13 cellular contexts compared by ENCODE assay signal in genomic region chr17:79950306-79950705, GRCh38.
DNase-seq lines count a peak whose midpoint lies in the region; ATAC-seq, FAIRE-seq and TF ChIP-seq lines count a peak whose summit lies in the region.
"Had no signal": no experiment of that assay in that cellular context is flagged by ENCODE, and none has a peak within 500 bp of the region (broad histone marks: within the 10 kb centered on the region; RNA-seq: fewer than 3 reads in every experiment).

No MANE protein-coding gene starts in this region.

- H3K4me1 ChIP-seq in mesodermal cell (ENCODE audit: control insufficient read depth, insufficient read depth, low read length, poor library complexity, severe bottlenecking) (peaks cover 36% of the 10 kb centered on the region), upper lobe of left lung (peaks cover 18 to 22% (median 20%) of the 10 kb centered on the region in 4 donors)

- H3K36me3 ChIP-seq in mesodermal cell (ENCODE audit: control insufficient read depth, insufficient read depth, low read length) (peaks cover 35% of the 10 kb centered on the region), upper lobe of left lung (peaks cover 0 to 26% (median 21%) of the 10 kb centered on the region in 4 donors)

- peak; percentile 66 for DNase-seq in Right ventricle myocardium inferior (ENCODE audit: missing footprints)
- DNase-seq in Right ventricle myocardium superior = no peak
- peak in 6 of 10 donors; percentile 16 to 48 (median 34) for DNase-seq in dorsolateral prefrontal cortex
- DNase-seq in upper lobe of left lung = peak; percentile 16 to 83
- DNase-seq in urothelium cell line (ENCODE audit: low spot score) = no peak
- no peak for DNase-seq in KG1 (lab: John Stamatoyannopoulos, UW)
- no peak for DNase-seq in amniotic stem cell (lab: John Stamatoyannopoulos, UW)
- DNase-seq: activated CD8-positive, alpha-beta memory T cell treated with anti-CD3 and anti-CD28 coated beads, Interleukin-2, amount 50 U/mL, for 48 hours; NCI-H446; RPMI8226 had no signal

- TF ChIP-seq POLR2A in upper lobe of left lung (IDR thresholded peaks at IDR 0.05) = no peak

- intact Hi-C loops in Right ventricle myocardium inferior (cut with DNase I) = no loop called here
- intact Hi-C loops in Right ventricle myocardium superior (cut with DNase I) = no loop called here
- intact Hi-C loops in dorsolateral prefrontal cortex (cut with DNase I) = loop anchor here in 1 of 2 donors (2.0 kb wide), 1 partner anchor 32 kb away; no protein-coding TSS in a partner anchor

- peak overlapping the region in 54 of 59 donors; percentile 5 to 65 (median 40) for H3K4me3 ChIP-seq in dorsolateral prefrontal cortex
- H3K4me3 ChIP-seq in mesodermal cell (ENCODE audit: extremely low read depth, insufficient read depth, low read length, poor library complexity, severe bottlenecking) = no peak overlapping the region
- no peak overlapping the region for H3K4me3 ChIP-seq in upper lobe of left lung
- H3K4me3 ChIP-seq: mucosa of descending colon had no signal

- H3K27ac ChIP-seq in dorsolateral prefrontal cortex = peak overlapping the region in 57 of 59 donors; percentile 19 to 95 (median 86)
- H3K27ac ChIP-seq in mesodermal cell (ENCODE audit: low read depth, low read length, severe bottlenecking) = peak overlapping the region; percentile 92
- H3K27ac ChIP-seq in upper lobe of left lung = no peak overlapping the region

- H3K27me3 ChIP-seq in dorsolateral prefrontal cortex (no peaks in the 10 kb centered on the region), upper lobe of left lung (no peaks in the 10 kb centered on the region)

- no peak for ATAC-seq in Right ventricle myocardium inferior
- ATAC-seq in Right ventricle myocardium superior (ENCODE audit: poor library complexity) = no peak
- ATAC-seq in upper lobe of left lung (ENCODE audit: low FRiP score in 2 of 2) = no peak
- ATAC-seq: mucosa of descending colon had no signal

- no peak for TF ChIP-seq CTCF in dorsolateral prefrontal cortex (IDR thresholded peaks at IDR 0.05 in 54 of 56, conservative IDR thresholded peaks at IDR 0.05 in 2 of 56; ENCODE audit: low read depth in 1 of 56, partially characterized antibody in 56 of 56)
- TF ChIP-seq CTCF in upper lobe of left lung (IDR thresholded peaks at IDR 0.05) = no peak

- FAIRE-seq in urothelium cell line (lab: Jason Lieb, UNC) = no peak
- FAIRE-seq: TTC549 had no signal

- H3K9me3 ChIP-seq in mesodermal cell (ENCODE audit: control insufficient read depth, low read length) (no peaks in the 10 kb centered on the region), upper lobe of left lung (no peaks in the 10 kb centered on the region)
- H3K9me3 ChIP-seq: mucosa of descending colon had no signal

- WGBS in mesodermal cell (ENCODE audit: insufficient coverage in 2 of 2), 2 experiments = 38 to 44% methylated on average over 23 to 25 of the region's 31 CpGs
- 89 to 93% methylated on average over 31 of the region's 31 CpGs for WGBS in upper lobe of left lung, 2 donors

- TF ChIP-seq EP300 in upper lobe of left lung (IDR thresholded peaks at IDR 0.05) = no peak

Comparison
In these comparisons a context has a peak if more than half of its experiments do, and no peak if none do; other contexts are left out.
1. DNase-seq: peak in Right ventricle myocardium inferior (single experiment), dorsolateral prefrontal cortex (6 of 10) and upper lobe of left lung (2 of 2); none in Right ventricle myocardium superior (single experiment), urothelium cell line (single experiment), KG1 (single experiment) and amniotic stem cell (single experiment).
2. H3K27ac ChIP-seq: peak in dorsolateral prefrontal cortex (57 of 59) and mesodermal cell (single experiment); none in upper lobe of left lung (0 of 4).
3. H3K4me3 ChIP-seq: peak in dorsolateral prefrontal cortex (54 of 59); none in mesodermal cell (single experiment) and upper lobe of left lung (0 of 4).